Comparison of ENCODE assay signal across 8 cellular contexts in the genomic region with DNA sequence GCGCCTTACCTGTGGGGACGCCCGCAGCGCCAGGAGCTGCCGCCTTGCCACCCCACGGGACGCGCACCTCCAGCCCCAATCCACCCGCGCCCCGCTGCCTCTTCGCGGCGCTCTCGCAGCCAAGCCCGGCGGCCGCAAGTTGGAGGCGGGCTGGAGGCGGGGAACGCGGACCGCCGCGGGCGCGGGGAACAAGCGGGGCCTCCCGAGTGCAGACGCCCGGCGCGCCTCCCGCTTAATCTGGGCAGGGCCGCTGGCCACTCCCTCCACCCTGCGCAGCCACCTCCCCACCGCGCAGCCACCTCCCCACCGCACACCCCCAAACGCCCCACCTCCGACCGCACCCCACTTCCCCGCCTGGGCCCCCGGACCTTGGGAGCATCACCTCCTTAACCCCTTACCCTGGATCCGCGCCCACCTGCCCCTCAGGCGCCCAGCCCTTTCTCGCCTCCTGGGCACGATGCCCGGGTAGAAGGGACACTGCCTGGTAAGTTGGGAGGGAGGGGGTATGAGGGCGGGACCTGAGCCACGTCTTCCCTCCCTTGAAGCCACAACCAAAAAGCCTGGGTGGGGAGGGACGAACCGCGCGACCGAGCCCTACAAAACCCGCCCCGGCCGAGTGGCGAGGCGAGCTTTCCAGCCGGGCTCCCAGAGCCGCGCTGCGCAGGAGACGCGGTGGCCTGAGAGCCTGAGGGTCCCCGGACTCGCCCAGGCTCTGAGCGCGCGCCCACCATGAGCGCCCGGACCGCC. TPM values are rescaled to one million over a fixed set of nuclear protein-coding genes. Genes with fewer than 3 reads are reported as not detected.
A peak's percentile ranks its signal among the peaks of the same experiment; 100 is the strongest.
DNase-seq lines count a peak whose midpoint lies in the region; ATAC-seq and TF ChIP-seq lines count a peak whose summit lies in the region.

Gene COL4A3, plus strand, starts transcription at position 627 of the 747 bp plus-strand sequence. Its CDS starts 103 bp downstream, at position 730.
Gene COL4A4, minus strand, starts transcription at position 208 of the 747 bp plus-strand sequence. CDS start 16,722 bp downstream, outside the sequence.

- no peak for TF ChIP-seq POLR2A in HCT116 (IDR thresholded peaks at IDR 0.05; ENCODE audit: borderline replicate concordance, extremely low read depth, insufficient read depth, insufficient read length)
- no peak for TF ChIP-seq POLR2A in testis (IDR thresholded peaks at IDR 0.05)

- peak within 1 kb of the TSS; percentile 92 for H3K4me2 ChIP-seq in HCT116 (ENCODE audit: low read length)

- H3K27ac ChIP-seq in HCT116 (ENCODE audit: low read depth, low read length) (peak within 1 kb of the TSS; percentile 64), testis (peak within 1 kb of the TSS; percentile 40 to 53)

- H3K27me3 Mint-ChIP-seq in activated naive CD4-positive, alpha-beta T cell treated with anti-CD3 and anti-CD28 coated beads, Interleukin-2, amount 50 U/mL, for 24 hours: peaks cover 45% of the 10 kb centered on the region
- H3K27me3 Mint-ChIP-seq in brain: peaks cover 84% of the 10 kb centered on the region

- H3K27ac Mint-ChIP-seq in activated naive CD4-positive, alpha-beta T cell treated with anti-CD3 and anti-CD28 coated beads, Interleukin-2, amount 50 U/mL, for 24 hours: no peak within 1 kb of the TSS
- H3K27ac Mint-ChIP-seq in brain: no peak within 1 kb of the TSS

- POLR2A ChIA-PET in HCT116 (lab: Charles Lee): no interaction called here

- H3K27me3 ChIP-seq in HCT116 (ENCODE audit: insufficient read depth, low read length) (no peaks in the 10 kb centered on the region), testis (no peaks in the 10 kb centered on the region)

- WGBS in testis, 2 donors: 0% methylated on average over 75 of the region's 76 CpGs; no CpG with 5 or more reads in 1 of the 2 donors

- H3K9me2 ChIP-seq in HCT116 (ENCODE audit: insufficient read depth): no peaks in the 10 kb centered on the region

- no peak for TF ChIP-seq RAD21 in HCT116 (IDR thresholded peaks at IDR 0.05; ENCODE audit: low read depth)

- ATAC-seq in HCT116 (peak; percentile 91), left colon (peak; percentile 91)

- H3K36me3 Mint-ChIP-seq in activated naive CD4-positive, alpha-beta T cell treated with anti-CD3 and anti-CD28 coated beads, Interleukin-2, amount 50 U/mL, for 24 hours: no peaks in the 10 kb centered on the region
- H3K36me3 Mint-ChIP-seq in brain: no peaks in the 10 kb centered on the region

- peak within 1 kb of the TSS; percentile 74 for H2AFZ ChIP-seq in HCT116 (ENCODE audit: low read depth, low read length, poor library complexity, severe bottlenecking)

- H3K4me1 ChIP-seq in HCT116 (ENCODE audit: control insufficient read depth in 1 of 2, insufficient read depth in 2 of 2, low read length in 2 of 2) (peaks cover 5 to 12% of the 10 kb centered on the region in 2 experiments; a peak in 3 of 4 replicates), testis (peaks cover 3% of the 10 kb centered on the region)

- intact Hi-C loops in HCT116 (cut with micrococcal nuclease) (no loop called here), left colon (cut with DNase I, micrococcal nuclease) (no loop called here), testis (cut with DNase I; ENCODE audit: low total_unique reads) (no loop called here)

- H3K9me3 Mint-ChIP-seq in activated naive CD4-positive, alpha-beta T cell treated with anti-CD3 and anti-CD28 coated beads, Interleukin-2, amount 50 U/mL, for 24 hours: peaks cover 11% of the 10 kb centered on the region
- H3K9me3 Mint-ChIP-seq in brain: peaks cover 11 to 25% (median 14%) of the 10 kb centered on the region in 5 experiments

- no peak for DNase-seq in activated naive CD4-positive, alpha-beta T cell treated with anti-CD3 and anti-CD28 coated beads, Interleukin-2, amount 50 U/mL, for 16 hours
- DNase-seq in HCT116 (ENCODE audit: low read depth, low spot score) (peak; percentile 61), NCI-H1105 (lab: John Stamatoyannopoulos, UW) (peak; percentile 38), left colon (peak; percentile 51 to 64), testis (peak; percentile 45), NCI-H2029 treated with DMSO at 0.1 percent for 48 hours (lab: John Stamatoyannopoulos, UW) (no peak)

- H3K9me3 ChIP-seq in HCT116 (ENCODE audit: control insufficient read depth in 1 of 2, insufficient read depth in 1 of 2, low read depth in 1 of 2, low read length in 2 of 2) (no peaks in the 10 kb centered on the region), testis (no peaks in the 10 kb centered on the region)

- H3K4me3 ChIP-seq in HCT116 (replicated peaks in 1 of 2; ENCODE audit: low read depth in 1 of 2, low read length in 2 of 2) (peak within 1 kb of the TSS; percentile 63 to 74), testis (peak within 1 kb of the TSS; percentile 53 to 72)

- peak within 1 kb of the TSS; percentile 62 for H3K9ac ChIP-seq in HCT116 (ENCODE audit: low read length)

- peaks cover 9% of the 10 kb centered on the region for H3K4me1 Mint-ChIP-seq in activated naive CD4-positive, alpha-beta T cell treated with anti-CD3 and anti-CD28 coated beads, Interleukin-2, amount 50 U/mL, for 24 hours
- H3K4me1 Mint-ChIP-seq in brain: peaks cover 5% of the 10 kb centered on the region

- no TSS peak for BruUV-seq in HCT116 (replicated peaks; lab: Mats Ljungman, UMichigan)

- TF ChIP-seq CTCF in HCT116 (IDR thresholded peaks at IDR 0.05 in 2 of 3, conservative IDR thresholded peaks at IDR 0.05 in 1 of 3; ENCODE audit: borderline replicate concordance in 1 of 3, insufficient read depth in 1 of 3, low read depth in 2 of 3, low read length in 2 of 3) (no peak), brain (conservative IDR thresholded peaks at IDR 0.05) (no peak), testis (IDR thresholded peaks at IDR 0.05) (no peak)

- no peaks in the 10 kb centered on the region for H3K36me3 ChIP-seq in HCT116 (ENCODE audit: control insufficient read depth in 1 of 2, insufficient read depth in 2 of 2, low read length in 2 of 2)
- H3K36me3 ChIP-seq in testis (ENCODE audit: low read depth, missing control alignments): no peaks in the 10 kb centered on the region

- RAD21 ChIA-PET in HCT116 (lab: Charles Lee; ENCODE audit: low non-redundant PET in 1 of 2, low total read pairs in 2 of 2, uncharacterized antibody in 2 of 2, unreplicated experiment in 2 of 2): no interaction called here

- no peaks in the 10 kb centered on the region for H3K79me2 ChIP-seq in HCT116 (ENCODE audit: insufficient read depth, low read length)

- H4K20me1 ChIP-seq in HCT116 (ENCODE audit: insufficient read depth): no peaks in the 10 kb centered on the region

- H3K4me3 Mint-ChIP-seq in activated naive CD4-positive, alpha-beta T cell treated with anti-CD3 and anti-CD28 coated beads, Interleukin-2, amount 50 U/mL, for 24 hours: peak within 1 kb of the TSS; percentile 76
- peak within 1 kb of the TSS; percentile 76 to 87 (median 82) for H3K4me3 Mint-ChIP-seq in brain

- CTCF ChIA-PET in HCT116 (lab: Charles Lee): no interaction called here

TF ChIP-seq in HCT116, 20 proteins besides CTCF, POLR2A, EP300 and RAD21 (continues in another document):
- TF ChIP-seq, protein P1, sequence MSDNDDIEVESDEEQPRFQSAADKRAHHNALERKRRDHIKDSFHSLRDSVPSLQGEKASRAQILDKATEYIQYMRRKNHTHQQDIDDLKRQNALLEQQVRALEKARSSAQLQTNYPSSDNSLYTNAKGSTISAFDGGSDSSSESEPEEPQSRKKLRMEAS (IDR thresholded peaks at IDR 0.05): peak; percentile 46
- TF ChIP-seq EZH2 (IDR thresholded peaks at IDR 0.05) (no peak), JUND (IDR thresholded peaks at IDR 0.05) (no peak), EZH2phosphoT487 (IDR thresholded peaks at IDR 0.05; ENCODE audit: borderline replicate concordance) (no peak), CEBPB (IDR thresholded peaks at IDR 0.05; ENCODE audit: low read depth) (no peak), ELF1 (IDR thresholded peaks at IDR 0.05; ENCODE audit: borderline replicate concordance, low read depth) (no peak), ZNF274 (IDR thresholded peaks at IDR 0.05; ENCODE audit: low read depth, low read length) (no peak), POLR2AphosphoS5 (IDR thresholded peaks at IDR 0.05; ENCODE audit: low read depth, low read length) (peak; percentile 36; the same call in 1 of the 2 replicates), SRF (IDR thresholded peaks at IDR 0.05; ENCODE audit: low read depth) (no peak), EGR1 (IDR thresholded peaks at IDR 0.05; ENCODE audit: low read depth) (no peak), SIN3A (IDR thresholded peaks at IDR 0.05; ENCODE audit: low read depth) (peak; percentile 47; the same call in 1 of the 2 replicates), TCF7L2 (IDR thresholded peaks at IDR 0.05; ENCODE audit: borderline replicate concordance, extremely low read depth, insufficient read depth, insufficient read length) (no peak)

RNA-seq across cellular contexts. Expression of gene COL4A3, which starts in this region (rescaled TPM):
- 4.9 TPM for total RNA-seq in HCT116 (2021; ENCODE audit: unreplicated experiment)
- polyA plus RNA-seq in HCT116 (2012): 3.7 and 4.3 TPM in 2 replicates
- 0.15 TPM for polyA plus RNA-seq in brain (ENCODE audit: insufficient read depth, low read depth, low replicate concordance)
- under 1 TPM; 0.56 to 0.61 TPM for total RNA-seq in left colon
- total RNA-seq in testis: 10 to 100 TPM in 1 of 2 donors, 1 to 10 TPM in 1; 9.0 to 11.0 TPM
- 3.7 TPM for polyA plus RNA-seq in testis (ENCODE audit: insufficient read depth, low read depth, low replicate concordance)

RNA-seq across cellular contexts. Expression of gene COL4A4, which starts in this region (rescaled TPM):
- 5.9 TPM for total RNA-seq in HCT116 (2021; ENCODE audit: unreplicated experiment)
- 1.9 and 2.0 TPM in 2 replicates for polyA plus RNA-seq in HCT116 (2012)
- polyA plus RNA-seq in brain (ENCODE audit: insufficient read depth, low read depth, low replicate concordance): 0.63 TPM
- total RNA-seq in left colon: 1 to 10 TPM; 1.5 to 2.0 TPM
- 1 to 10 TPM; 3.0 to 4.1 TPM for total RNA-seq in testis
- 3.4 TPM for polyA plus RNA-seq in testis (ENCODE audit: insufficient read depth, low read depth, low replicate concordance)

Comparison
In these comparisons a context has a peak if more than half of its experiments do, and no peak if none do; other contexts are left out.
1. DNase-seq: peak in HCT116 (single experiment), NCI-H1105 (single experiment), left colon (2 of 2) and testis (single experiment); none in activated naive CD4-positive, alpha-beta T cell treated with anti-CD3 and anti-CD28 coated beads, Interleukin-2, amount 50 U/mL, for 16 hours (single experiment) and NCI-H2029 treated with DMSO at 0.1 percent for 48 hours (single experiment).